ENCODE assay signal across 27 cellular contexts in genomic region chr14:57058319-57058718, GRCh38.
DNase-seq lines count a peak whose midpoint lies in the region; ATAC-seq lines count a peak whose summit lies in the region.
"Had no signal": no experiment of that assay in that cellular context is flagged by ENCODE, and none has a peak within 500 bp of the region (broad histone marks: within the 10 kb centered on the region; RNA-seq: fewer than 3 reads in every experiment).

No MANE protein-coding gene starts in this region.

- H3K9ac ChIP-seq in neuronal stem cell (ENCODE audit: low read depth, low read length, poor library complexity): no peak overlapping the region

- H3K23ac ChIP-seq in neuronal stem cell (ENCODE audit: low read depth, low read length, poor library complexity): no peak overlapping the region

- H3K27ac ChIP-seq in neuronal stem cell (replicated peaks; ENCODE audit: low read length): no peak overlapping the region
- H3K27ac ChIP-seq: HL-60, spleen, stomach, thyroid gland, uterus had no signal

- no peak overlapping the region for H2BK12ac ChIP-seq in neuronal stem cell (ENCODE audit: low read length)

- H3K14ac ChIP-seq in neuronal stem cell (ENCODE audit: low read length): no peak overlapping the region

- no peak overlapping the region for H2BK120ac ChIP-seq in neuronal stem cell (ENCODE audit: low read depth, low read length)

- no peak overlapping the region for H4K8ac ChIP-seq in neuronal stem cell (ENCODE audit: low read depth, low read length)

- ATAC-seq in T-helper 17 cell (peak; percentile 46), GM18511 (IDR thresholded peaks at IDR 0.05; ENCODE audit: unreplicated experiment) (no peak)
- ATAC-seq: activated naive CD8-positive, alpha-beta T cell treated with anti-CD3 and anti-CD28 coated beads, Interleukin-2, amount 50 U/mL, for 24 hours; left ventricle myocardium superior had no signal

- peaks cover 2% of the 10 kb centered on the region for H3K36me3 Mint-ChIP-seq in T-helper 17 cell (ENCODE audit: low read depth)
- H3K36me3 Mint-ChIP-seq: activated CD4-positive, alpha-beta memory T cell treated with anti-CD3 and anti-CD28 coated beads for 36 hours; CD4-positive, CD25-positive, alpha-beta regulatory T cell had no signal

- peaks cover 6% of the 10 kb centered on the region for H3K27me3 Mint-ChIP-seq in T-helper 17 cell

- no peaks in the 10 kb centered on the region for H3K9me3 ChIP-seq in T-helper 17 cell (ENCODE audit: control insufficient read depth, low read length, poor library complexity, severe bottlenecking)
- H3K9me3 ChIP-seq in neuronal stem cell (replicated peaks in 1 of 2; ENCODE audit: control insufficient read depth in 2 of 2, insufficient read depth in 1 of 2, low read depth in 1 of 2, low read length in 2 of 2): no peaks in the 10 kb centered on the region
- H3K9me3 ChIP-seq: right lobe of liver, spleen, stomach, thyroid gland, uterus had no signal

- H3K36me3 ChIP-seq in neuronal stem cell (replicated peaks in 1 of 2; ENCODE audit: control insufficient read depth in 2 of 2, insufficient read depth in 2 of 2, low read length in 2 of 2): no peaks in the 10 kb centered on the region
- H3K36me3 ChIP-seq: right lobe of liver, spleen, stomach, thyroid gland, uterus had no signal

- no peak overlapping the region for H2AK5ac ChIP-seq in neuronal stem cell (ENCODE audit: low read depth, low read length)

- H3K4me3 Mint-ChIP-seq in T-helper 17 cell: no peak overlapping the region
- H3K4me3 Mint-ChIP-seq: activated CD4-positive, alpha-beta memory T cell treated with anti-CD3 and anti-CD28 coated beads for 36 hours; activated naive CD8-positive, alpha-beta T cell treated with anti-CD3 and anti-CD28 coated beads, Interleukin-2, amount 50 U/mL, for 24 hours; CD4-positive, CD25-positive, alpha-beta regulatory T cell; T-helper 2 cell treated with Interferon-gamma antibody and Interleukin-4, amounts not matched to agents 5 μg/mL and 100 μg/mL, for 36 hours had no signal

- peaks cover 0 to 5% of the 10 kb centered on the region in 2 donors for H3K4me1 ChIP-seq in neuronal stem cell (ENCODE audit: control insufficient read depth in 2 of 2, insufficient read depth in 1 of 2, low read depth in 1 of 2, low read length in 2 of 2)
- H3K4me1 ChIP-seq: uterus had no signal

- H4K91ac ChIP-seq in neuronal stem cell (ENCODE audit: low read depth, low read length, poor library complexity): no peak overlapping the region

- H2BK15ac ChIP-seq in neuronal stem cell (ENCODE audit: low read length): no peak overlapping the region

- DNase-seq in NCI-H2107 treated with DMSO at 0.1 percent for 48 hours (lab: John Stamatoyannopoulos, UW; ENCODE audit: unreplicated experiment) (peak; percentile 80), NCI-H2107 (lab: John Stamatoyannopoulos, UW) (no peak), NCI-H510A treated with DMSO at 0.1 percent for 48 hours (lab: John Stamatoyannopoulos, UW) (peak; percentile 86), T-helper 17 cell (no peak), neuronal stem cell (ENCODE audit: low spot score) (no peak), midbrain (lab: John Stamatoyannopoulos, UW) (no peak)
- no peak for DNase-seq in activated T-cell treated with anti-CD3 and anti-CD28 coated beads, Interleukin-2, amount 50 U/mL, for 48 hours
- DNase-seq: activated CD4-positive, alpha-beta memory T cell treated with anti-CD3 and anti-CD28 coated beads for 36 hours; activated CD4-positive, alpha-beta T cell treated with anti-CD3 and anti-CD28 coated beads for 1 hour; activated naive CD4-positive, alpha-beta T cell; activated naive CD8-positive, alpha-beta T cell treated with anti-CD3 and anti-CD28 coated beads, Interleukin-2, amount 50 U/mL, for 24 hours; AML-193; CD4-positive, CD25-positive, alpha-beta regulatory T cell; head of caudate nucleus; Kasumi-1; left ventricle myocardium superior; OCI-M1; spleen; stimulated activated CD4-positive, alpha-beta T cell treated with anti-CD3 and anti-CD28 coated beads, Interleukin-2, amount 100 ng/mL, for 24 hours; stomach; thyroid gland; uterus had no signal

- no peak overlapping the region for H3K4ac ChIP-seq in neuronal stem cell (ENCODE audit: low read length)

- peak overlapping the region; percentile 32 for H3K18ac ChIP-seq in neuronal stem cell (ENCODE audit: low read length)

- no peak overlapping the region for H3K4me2 ChIP-seq in neuronal stem cell (ENCODE audit: insufficient read depth, low read length, poor library complexity, severe bottlenecking)

- H2BK5ac ChIP-seq in neuronal stem cell (ENCODE audit: low read length): no peak overlapping the region

- H3K4me1 Mint-ChIP-seq in T-helper 17 cell: peaks cover 24% of the 10 kb centered on the region

- no peak overlapping the region for H3K4me3 ChIP-seq in neuronal stem cell (ENCODE audit: low read length in 2 of 2)
- H3K4me3 ChIP-seq: right lobe of liver, spleen, stomach, thyroid gland, uterus had no signal

- WGBS in neuronal stem cell (ENCODE audit: extremely low coverage in 2 of 2, insufficient read length in 2 of 2, insufficient replicate concordance in 1 of 2), 2 donors: no CpG with 5 or more reads among the region's 7 CpGs

- peaks cover 0 to 3% (median 0%) of the 10 kb centered on the region in 3 experiments for H3K27me3 ChIP-seq in neuronal stem cell (ENCODE audit: control insufficient read depth in 3 of 3, insufficient read depth in 3 of 3, low read depth in 1 of 3, low read length in 3 of 3)
- H3K27me3 ChIP-seq: right lobe of liver, spleen, stomach, thyroid gland, uterus had no signal

- peak overlapping the region; percentile 62 for H3K27ac Mint-ChIP-seq in T-helper 17 cell
- H3K27ac Mint-ChIP-seq: activated CD4-positive, alpha-beta memory T cell treated with anti-CD3 and anti-CD28 coated beads for 36 hours; activated naive CD8-positive, alpha-beta T cell treated with anti-CD3 and anti-CD28 coated beads, Interleukin-2, amount 50 U/mL, for 24 hours; CD4-positive, CD25-positive, alpha-beta regulatory T cell; progenitor cell of endocrine pancreas; T-helper 2 cell treated with Interferon-gamma antibody and Interleukin-4, amounts not matched to agents 5 μg/mL and 100 μg/mL, for 36 hours had no signal

- H3K79me1 ChIP-seq in neuronal stem cell (ENCODE audit: low read depth, low read length): no peaks in the 10 kb centered on the region

- H2AFZ ChIP-seq in neuronal stem cell (ENCODE audit: low read length): no peak overlapping the region

Comparison
In these comparisons a context has a peak if more than half of its experiments do, and no peak if none do; other contexts are left out.
1. DNase-seq: peak in NCI-H2107 treated with DMSO at 0.1 percent for 48 hours (single experiment) and NCI-H510A treated with DMSO at 0.1 percent for 48 hours (single experiment); none in NCI-H2107 (single experiment), T-helper 17 cell (0 of 3), neuronal stem cell (single experiment), midbrain (single experiment) and activated T-cell treated with anti-CD3 and anti-CD28 coated beads, Interleukin-2, amount 50 U/mL, for 48 hours (0 of 2).